22 cellular contexts compared by ENCODE assay signal in the genomic region with DNA sequence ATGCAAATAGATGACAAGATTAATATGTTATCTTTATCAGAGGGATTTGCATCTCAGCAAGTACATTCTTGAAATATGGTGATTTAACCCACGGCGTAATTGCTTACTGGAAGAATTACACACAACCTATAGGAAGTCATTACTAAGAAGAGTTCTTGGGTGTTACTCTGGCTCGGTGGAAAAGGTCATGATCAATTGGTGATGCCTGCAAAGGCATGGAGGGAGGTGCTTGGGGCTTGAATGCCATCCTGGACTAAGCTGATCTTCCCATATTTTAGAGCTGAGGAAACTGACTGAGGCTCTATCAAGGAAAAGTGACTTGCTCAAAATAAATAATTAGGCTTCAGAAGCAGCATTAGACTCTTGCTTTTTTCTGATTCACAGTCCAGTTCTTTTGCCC.
"Had no signal": no experiment of that assay in that cellular context is flagged by ENCODE, and none has a peak within 500 bp of the region (broad histone marks: within the 10 kb centered on the region; RNA-seq: fewer than 3 reads in every experiment).

No MANE protein-coding gene starts in this region.

- H3K27ac Mint-ChIP-seq: activated naive CD8-positive, alpha-beta T cell treated with anti-CD3 and anti-CD28 coated beads, Interleukin-2, amount 50 U/mL, for 24 hours; activated T-helper 2 cell treated with anti-CD3 and anti-CD28 coated beads, Interferon-gamma antibody, Interleukin-2, Interleukin-4, amounts not matched to agents 10 μg/mL and 5 μg/mL and 100 μg/mL, durations not matched to agents 14 hours and 24 hours and 36 hours; nephron progenitor cell had no signal

- H3K27me3 ChIP-seq: tibial artery, vagina had no signal

- DNase-seq: activated CD4-positive, alpha-beta T cell treated with anti-CD3 and anti-CD28 coated beads for 36 hours; activated CD4-positive, alpha-beta T cell treated with anti-CD3 and anti-CD28 coated beads, Interleukin-2, amount 50 U/mL, for 48 hours; activated naive CD4-positive, alpha-beta T cell treated with Interleukin-2 at 50 U/mL for 16 hours; activated naive CD8-positive, alpha-beta T cell treated with anti-CD3 and anti-CD28 coated beads, Interleukin-2, amount 50 U/mL, for 24 hours; anterior cingulate cortex; foreskin fibroblast; hypothalamus; islet precursor cell; midbrain; nephron progenitor cell; nucleus accumbens; right cardiac atrium; stimulated activated CD4-positive, alpha-beta T cell treated with anti-CD3 and anti-CD28 coated beads, Interleukin-2, amount 100 ng/mL, for 24 hours; stimulated activated naive CD4-positive, alpha-beta T cell treated with Interleukin-2 at 50 U/mL for 16 hours; substantia nigra; tibial artery had no signal

- H3K36me3 Mint-ChIP-seq: brain had no signal

- H3K27ac ChIP-seq: coronary artery had no signal

- H3K27me3 Mint-ChIP-seq: activated naive CD8-positive, alpha-beta T cell treated with anti-CD3 and anti-CD28 coated beads, Interleukin-2, amount 50 U/mL, for 24 hours; brain; central memory CD8-positive, alpha-beta T cell had no signal

- ATAC-seq: activated CD4-positive, alpha-beta T cell treated with anti-CD3 and anti-CD28 coated beads for 36 hours; activated naive CD8-positive, alpha-beta T cell treated with anti-CD3 and anti-CD28 coated beads, Interleukin-2, amount 50 U/mL, for 24 hours had no signal

- H3K36me3 ChIP-seq: tibial artery, vagina had no signal

- H3K4me3 Mint-ChIP-seq: activated CD4-positive, alpha-beta T cell treated with anti-CD3 and anti-CD28 coated beads for 36 hours; activated naive CD8-positive, alpha-beta T cell treated with anti-CD3 and anti-CD28 coated beads, Interleukin-2, amount 50 U/mL, for 24 hours; brain; central memory CD8-positive, alpha-beta T cell; nephron progenitor cell had no signal

- H3K9me3 Mint-ChIP-seq: activated naive CD8-positive, alpha-beta T cell treated with anti-CD3 and anti-CD28 coated beads, Interleukin-2, amount 50 U/mL, for 24 hours; brain; central memory CD8-positive, alpha-beta T cell; nephron progenitor cell had no signal

- H3K4me3 ChIP-seq: coronary artery, lung, tibial artery, vagina had no signal

- H3K9me3 ChIP-seq: tibial artery, vagina had no signal
